Comparison of ENCODE assay signal across 8 cellular contexts in the genomic region with DNA sequence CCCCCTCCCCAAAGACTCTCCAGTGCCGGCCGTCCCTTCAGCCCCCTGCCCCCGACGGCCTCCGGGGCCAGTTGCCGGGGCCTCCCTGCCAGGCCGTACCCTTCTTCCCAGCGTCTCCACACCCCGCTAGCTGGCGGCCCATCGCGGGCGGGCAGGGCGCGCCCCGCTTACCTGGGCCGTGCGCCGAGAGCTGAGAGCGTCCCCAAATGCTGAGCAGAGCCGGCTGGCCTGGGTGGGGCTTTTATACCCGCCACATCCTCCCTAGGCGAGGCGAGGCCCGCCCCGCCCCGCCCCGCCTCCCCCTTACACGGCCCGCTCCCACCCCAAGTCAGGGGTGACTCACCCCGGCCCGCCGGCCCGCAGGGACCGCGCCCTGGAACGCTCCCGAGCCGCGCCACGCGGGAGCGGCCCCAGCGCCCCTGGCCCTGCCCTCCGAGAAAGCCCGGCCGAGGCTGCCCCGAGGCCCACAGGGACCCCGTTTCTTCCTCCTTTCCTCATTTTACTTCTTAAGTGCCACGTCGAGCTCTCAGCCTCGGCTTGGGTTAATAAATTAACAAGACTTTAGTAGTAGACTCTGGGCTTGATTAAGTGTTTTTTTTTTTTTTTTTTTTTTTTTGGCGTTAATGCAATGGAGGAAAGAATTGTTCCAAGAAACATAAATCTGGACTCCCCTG. TPM values are rescaled to one million over a fixed set of nuclear protein-coding genes. Genes with fewer than 3 reads are reported as not detected.
DNase-seq lines count a peak whose midpoint lies in the region; ATAC-seq and TF ChIP-seq lines count a peak whose summit lies in the region.

ANXA2 (minus strand) TSS at position 215 of the 674 bp plus-strand sequence. CDS start 11,911 bp downstream, outside the sequence.

- TF ChIP-seq CTCF in AG10803 (conservative IDR thresholded peaks at IDR 0.05; ENCODE audit: low read length) (no peak), fibroblast of the aortic adventitia (IDR thresholded peaks at IDR 0.05; ENCODE audit: insufficient read depth, low read length) (no peak), neutrophil (IDR thresholded peaks at IDR 0.05) (no peak)

- peaks cover 100% of the 10 kb centered on the region for H3K27me3 ChIP-seq in neutrophil

- H3K4me3 Mint-ChIP-seq in activated T-helper 2 cell treated with anti-CD3 and anti-CD28 coated beads, Interferon-gamma antibody, Interleukin-2, Interleukin-4, amounts not matched to agents 10 μg/mL and 5 μg/mL and 100 μg/mL, durations not matched to agents 14 hours and 24 hours and 36 hours (ENCODE audit: low read depth), result peak within 1 kb of the TSS; percentile 96

- H3K9me3 ChIP-seq in neutrophil, result no peaks in the 10 kb centered on the region

- no peaks in the 10 kb centered on the region for H3K36me3 ChIP-seq in neutrophil

- intact Hi-C loops in activated T-helper 2 cell treated with anti-CD3 and anti-CD28 coated beads, Interferon-gamma antibody, Interleukin-2, Interleukin-4, amounts not matched to agents 10 μg/mL and 5 μg/mL and 100 μg/mL, durations not matched to agents 14 hours and 24 hours and 36 hours (cut with micrococcal nuclease), result loop anchor here (1.0 to 10.0 kb wide), 5 partner anchors 9 to 327 kb away; partner anchors contain the start of gene ICE2

- DNase-seq in AG10803 (ENCODE audit: low read depth) (peak; percentile 95), RKO (ENCODE audit: low spot score) (peak; percentile 89), fibroblast of the aortic adventitia (ENCODE audit: low read depth) (peak; percentile 90)
- DNase-seq in activated T-helper 2 cell treated with anti-CD3 and anti-CD28 coated beads, Interferon-gamma antibody, Interleukin-2, Interleukin-4, amounts not matched to agents 10 μg/mL and 5 μg/mL and 100 μg/mL, durations not matched to agents 14 hours and 24 hours and 36 hours (ENCODE audit: low spot score), result peak; percentile 81

- peak within 1 kb of the TSS; percentile 97 for H3K4me3 ChIP-seq in AG10803 (ENCODE audit: low read length)
- H3K4me3 ChIP-seq in fibroblast of the aortic adventitia (ENCODE audit: low read depth, low read length), result peak within 1 kb of the TSS; percentile 97
- peak within 1 kb of the TSS; percentile 56 to 57 for H3K4me3 ChIP-seq in neutrophil (ENCODE audit: low read depth in 1 of 2, low read length in 1 of 2)

- peak within 1 kb of the TSS; percentile 97 for H3K27ac Mint-ChIP-seq in activated T-helper 2 cell treated with anti-CD3 and anti-CD28 coated beads, Interferon-gamma antibody, Interleukin-2, Interleukin-4, amounts not matched to agents 10 μg/mL and 5 μg/mL and 100 μg/mL, durations not matched to agents 14 hours and 24 hours and 36 hours

- ATAC-seq in GM19023 (IDR thresholded peaks at IDR 0.05; ENCODE audit: unreplicated experiment) (peak; percentile 59), HG03139 (IDR thresholded peaks at IDR 0.05; ENCODE audit: unreplicated experiment) (peak; percentile 68)

- peaks cover 63% of the 10 kb centered on the region for H3K4me1 Mint-ChIP-seq in activated T-helper 2 cell treated with anti-CD3 and anti-CD28 coated beads, Interferon-gamma antibody, Interleukin-2, Interleukin-4, amounts not matched to agents 10 μg/mL and 5 μg/mL and 100 μg/mL, durations not matched to agents 14 hours and 24 hours and 36 hours (ENCODE audit: low read depth)

- no peaks in the 10 kb centered on the region for H3K9me3 Mint-ChIP-seq in activated T-helper 2 cell treated with anti-CD3 and anti-CD28 coated beads, Interferon-gamma antibody, Interleukin-2, Interleukin-4, amounts not matched to agents 10 μg/mL and 5 μg/mL and 100 μg/mL, durations not matched to agents 14 hours and 24 hours and 36 hours

- H3K36me3 Mint-ChIP-seq in activated T-helper 2 cell treated with anti-CD3 and anti-CD28 coated beads, Interferon-gamma antibody, Interleukin-2, Interleukin-4, amounts not matched to agents 10 μg/mL and 5 μg/mL and 100 μg/mL, durations not matched to agents 14 hours and 24 hours and 36 hours (ENCODE audit: low read depth), result peaks cover 43% of the 10 kb centered on the region

- H3K4me1 ChIP-seq in neutrophil (ENCODE audit: control insufficient read depth in 1 of 2, insufficient read depth in 1 of 2, low read depth in 1 of 2, low read length in 1 of 2), result peaks cover 18 to 20% of the 10 kb centered on the region in 2 experiments

- peaks cover under 1% of the 10 kb centered on the region for H3K27me3 Mint-ChIP-seq in activated T-helper 2 cell treated with anti-CD3 and anti-CD28 coated beads, Interferon-gamma antibody, Interleukin-2, Interleukin-4, amounts not matched to agents 10 μg/mL and 5 μg/mL and 100 μg/mL, durations not matched to agents 14 hours and 24 hours and 36 hours (ENCODE audit: low read depth)

- no peak within 1 kb of the TSS for H3K27ac ChIP-seq in neutrophil
- H3K27ac ChIP-seq in temporal lobe (ENCODE audit: low read depth, low read length), result no peak within 1 kb of the TSS

RNA-seq across cellular contexts. Expression of gene ANXA2, which starts in this region (rescaled TPM):
- 262 and 267 TPM in 2 replicates for total RNA-seq in activated T-helper 2 cell treated with anti-CD3 and anti-CD28 coated beads, Interferon-gamma antibody, Interleukin-2, Interleukin-4, amounts not matched to agents 10 μg/mL and 5 μg/mL and 100 μg/mL, durations not matched to agents 14 hours and 24 hours and 36 hours
- total RNA-seq in fibroblast of the aortic adventitia (ENCODE audit: low replicate concordance), result 2,605 and 3,136 TPM in 2 replicates
- 41.8 TPM for total RNA-seq in temporal lobe
